In the genomic region with DNA sequence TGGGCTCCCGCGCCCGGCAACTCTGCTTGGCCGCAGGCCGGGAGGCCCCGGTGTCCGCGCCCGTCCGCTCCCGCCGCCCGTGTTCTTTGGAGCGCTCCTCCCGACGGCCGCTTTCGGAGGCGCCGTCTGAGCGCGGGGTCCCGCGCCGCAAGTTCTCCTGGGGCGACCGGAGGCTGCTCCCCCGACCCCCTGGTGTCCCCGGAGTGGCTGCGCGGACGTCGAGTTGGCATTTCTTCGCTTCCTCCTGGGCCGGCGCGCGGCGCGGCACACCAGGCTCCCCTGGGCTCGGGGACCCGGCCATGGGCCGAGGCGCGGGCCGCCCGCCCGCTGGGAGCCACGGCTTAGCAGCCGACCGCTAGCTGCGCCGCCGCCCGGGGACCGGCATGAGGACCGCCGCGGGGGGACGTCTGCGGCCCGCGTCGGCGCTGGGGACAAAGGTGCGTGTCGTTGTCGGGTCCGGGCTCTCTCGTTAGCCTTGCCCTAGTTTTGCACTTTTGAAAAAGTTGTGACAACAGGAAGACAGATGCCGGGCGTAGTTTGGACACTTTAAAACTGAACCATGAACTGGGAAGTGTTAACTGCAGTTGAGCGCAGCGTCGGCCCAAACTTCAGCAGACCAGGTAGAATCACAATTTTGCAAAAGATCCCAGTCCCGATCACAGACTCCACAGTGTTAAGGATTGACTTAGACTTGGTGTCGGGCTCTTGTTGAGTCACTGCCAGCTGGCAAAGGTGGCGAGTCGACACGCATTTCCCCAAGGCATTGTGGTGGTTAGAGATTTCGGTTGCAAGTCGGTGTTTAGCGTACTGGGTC, we compare ENCODE assay signal across 1 cellular context.
TF ChIP-seq lines count a peak whose summit lies in the region.

No MANE protein-coding gene starts in this region.

TF ChIP-seq in endothelial cell of umbilical vein, 7 proteins besides CTCF, POLR2A, EP300 and RAD21:
- TF ChIP-seq MYC (IDR thresholded peaks at IDR 0.05; ENCODE audit: low read depth, low read length), result no peak
- TF ChIP-seq FOS (IDR thresholded peaks at IDR 0.05; ENCODE audit: borderline replicate concordance, insufficient read depth, low read length), result peak; percentile 8
